ENCODE assay signal across 11 cellular contexts in the genomic region with DNA sequence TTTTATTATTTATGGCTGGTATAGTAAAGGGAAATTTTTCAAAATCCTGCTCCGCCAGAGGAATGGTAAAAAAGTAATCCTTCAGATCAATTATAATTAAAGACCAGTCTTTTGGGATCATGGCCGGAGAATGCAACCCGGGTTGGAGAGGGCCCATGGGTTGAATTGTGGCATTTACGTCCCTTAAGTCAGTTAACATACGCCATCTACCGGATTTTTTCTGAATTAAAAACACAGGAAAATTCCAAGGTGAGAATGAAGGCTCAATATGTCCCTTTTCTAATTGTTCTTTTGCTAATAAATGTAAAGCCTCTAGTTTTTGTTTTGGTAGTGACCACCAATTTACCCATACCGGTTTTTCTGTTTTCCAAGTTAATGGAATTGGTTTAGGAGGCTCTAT.
DNase-seq lines count a peak whose midpoint lies in the region; ATAC-seq and TF ChIP-seq lines count a peak whose summit lies in the region.
"Had no signal": no experiment of that assay in that cellular context is flagged by ENCODE, and none has a peak within 500 bp of the region (broad histone marks: within the 10 kb centered on the region; RNA-seq: fewer than 3 reads in every experiment).

No MANE protein-coding gene starts in this region.

- H3K27ac ChIP-seq in right lobe of liver (no peak overlapping the region), smooth muscle cell (ENCODE audit: low read depth) (no peak overlapping the region)

- TF ChIP-seq POLR2A in right lobe of liver (IDR thresholded peaks at IDR 0.05) = no peak

- H3K27me3 ChIP-seq in right lobe of liver = no peaks in the 10 kb centered on the region
- H3K27me3 ChIP-seq in smooth muscle cell (ENCODE audit: low read depth) = no peaks in the 10 kb centered on the region

- H3F3A ChIP-seq in smooth muscle cell (ENCODE audit: low read depth) = no peaks in the 10 kb centered on the region

- H3K4me1 ChIP-seq in right lobe of liver = peaks cover 0 to 7% (median 3%) of the 10 kb centered on the region in 4 donors
- H3K4me1 ChIP-seq in smooth muscle cell (ENCODE audit: low read depth) = no peaks in the 10 kb centered on the region

- no peak overlapping the region for H3K4me2 ChIP-seq in smooth muscle cell

- H3K36me3 ChIP-seq in right lobe of liver (no peaks in the 10 kb centered on the region), smooth muscle cell (ENCODE audit: low read depth) (no peaks in the 10 kb centered on the region)

- intact Hi-C loops in right lobe of liver (cut with DNase I) = loop anchor here in 1 of 2 donors (10.0 kb wide), 1 partner anchor 500 kb away; no protein-coding TSS in a partner anchor

- 17% methylated on average over 7 of the region's 7 CpGs for WGBS in right lobe of liver (ENCODE audit: insufficient coverage, low coverage, low lambda C conversion rate, missing lambda C conversion rate)
- 29% methylated on average over 7 of the region's 7 CpGs for WGBS in smooth muscle cell (ENCODE audit: low lambda C conversion rate)

- no peak overlapping the region for H2AFZ ChIP-seq in smooth muscle cell (ENCODE audit: low read depth)

- no peak overlapping the region for H3K4me3 ChIP-seq in right lobe of liver
- no peak overlapping the region for H3K4me3 ChIP-seq in smooth muscle cell

- no peak overlapping the region for H3K9ac ChIP-seq in smooth muscle cell (ENCODE audit: low read depth)

- H3K79me2 ChIP-seq in smooth muscle cell (ENCODE audit: low read depth) = no peaks in the 10 kb centered on the region

- TF ChIP-seq CTCF in LNCAP (IDR thresholded peaks at IDR 0.05) (peak; percentile 39; the same call in 1 of the 2 replicates), right lobe of liver (IDR thresholded peaks at IDR 0.05) (peak; percentile 29 to 49 (median 43)), smooth muscle cell (IDR thresholded peaks at IDR 0.05; ENCODE audit: borderline replicate concordance, insufficient read depth, poor library complexity, severe bottlenecking) (no peak)

- peak in 1 of 4 donors; percentile 64 for ATAC-seq in right lobe of liver

- DNase-seq in NCI-H82 (lab: John Stamatoyannopoulos, UW) (peak; percentile 44), NCI-H82 treated with DMSO at 0.1 percent for 48 hours (lab: John Stamatoyannopoulos, UW; ENCODE audit: unreplicated experiment) (no peak), SK-MEL-5 (ENCODE audit: low read depth, low spot score) (peak; percentile 66), right lobe of liver (no peak), kidney glomerular epithelial cell (lab: John Stamatoyannopoulos, UW) (no peak), smooth muscle cell (lab: John Stamatoyannopoulos, UW; ENCODE audit: unreplicated experiment) (no peak)
- no peak for DNase-seq in activated naive CD4-positive, alpha-beta T cell (lab: John Stamatoyannopoulos, UW)
- DNase-seq: activated naive CD4-positive, alpha-beta T cell treated with anti-CD3 and anti-CD28 coated beads for 36 hours; stimulated activated CD4-positive, alpha-beta T cell treated with anti-CD3 and anti-CD28 coated beads, Interleukin-2, amount 100 ng/mL, for 24 hours; T-helper 2 cell had no signal

- in situ Hi-C loops in SK-MEL-5 (cut with HindIII; ENCODE audit: low pct_unique_long_range_greater_than_20kb, low sequenced_read_pairs) = no loop called here

- H4K20me1 ChIP-seq in smooth muscle cell (ENCODE audit: low read depth) = no peaks in the 10 kb centered on the region

- H3K9me3 ChIP-seq in right lobe of liver (no peaks in the 10 kb centered on the region), smooth muscle cell (replicated peaks; ENCODE audit: low read depth) (no peaks in the 10 kb centered on the region)

Comparison
In these comparisons a context has a peak if more than half of its experiments do, and no peak if none do; other contexts are left out.
1. DNase-seq: peak in NCI-H82 (single experiment) and SK-MEL-5 (single experiment); none in NCI-H82 treated with DMSO at 0.1 percent for 48 hours (single experiment), right lobe of liver (0 of 3), kidney glomerular epithelial cell (single experiment), smooth muscle cell (single experiment) and activated naive CD4-positive, alpha-beta T cell (0 of 4).